8 cellular contexts compared by ENCODE assay signal in genomic region chr13:48001127-48001881, GRCh38. TPM values are rescaled to one million over a fixed set of nuclear protein-coding genes. Genes with fewer than 3 reads are reported as not detected.
DNase-seq lines count a peak whose midpoint lies in the region; ATAC-seq and TF ChIP-seq lines count a peak whose summit lies in the region.

SUCLA2 (minus strand) TSS chr13:48001273; CDS start chr13:48001269, 4 bp downstream.

- H3K9me3 ChIP-seq in DOHH2 (ENCODE audit: control insufficient read depth, insufficient read depth, low read length) = no peaks in the 10 kb centered on the region
- no peaks in the 10 kb centered on the region for H3K9me3 ChIP-seq in Karpas-422 (ENCODE audit: low read length)
- H3K9me3 ChIP-seq in naive thymus-derived CD4-positive, alpha-beta T cell (ENCODE audit: control insufficient read depth in 2 of 3, low read length in 3 of 3) = no peaks in the 10 kb centered on the region

- DNase-seq in Karpas-422 (peak; percentile 97), RPMI7951 (ENCODE audit: low read depth) (peak; percentile 83), fibroblast of gingiva (ENCODE audit: low read depth) (peak; percentile 85)
- peak; percentile 93 for DNase-seq in activated T-helper 1 cell treated with anti-CD3 and anti-CD28 coated beads, Interleukin-12 subunit alpha, Interleukin-12 subunit beta, Interleukin-2, Interleukin-4 antibody, amounts not matched to agents 30 ng/mL and 10 ng/mL and 1 ng/mL, durations not matched to agents 14 hours and 24 hours and 36 hours (ENCODE audit: low spot score)
- DNase-seq in naive thymus-derived CD4-positive, alpha-beta T cell = peak; percentile 75 to 96 (median 88)

- peak within 1 kb of the TSS; percentile 97 for H2AFZ ChIP-seq in Karpas-422 (ENCODE audit: low read length)

- H3K4me2 ChIP-seq in DOHH2 (ENCODE audit: low read length) (peak within 1 kb of the TSS; percentile 69), Karpas-422 (ENCODE audit: low read depth, low read length, poor library complexity, severe bottlenecking) (peak within 1 kb of the TSS; percentile 93)

- H3K79me2 ChIP-seq in DOHH2 (ENCODE audit: control insufficient read depth, low read length) = peaks cover 47% of the 10 kb centered on the region
- peaks cover 52% of the 10 kb centered on the region for H3K79me2 ChIP-seq in Karpas-422 (ENCODE audit: low read length)

- peak within 1 kb of the TSS; percentile 98 for H3K9ac ChIP-seq in Karpas-422 (ENCODE audit: low read length)

- H3K4me1 Mint-ChIP-seq in activated T-helper 1 cell treated with anti-CD3 and anti-CD28 coated beads, Interleukin-12 subunit alpha, Interleukin-12 subunit beta, Interleukin-2, Interleukin-4 antibody, amounts not matched to agents 30 ng/mL and 10 ng/mL and 1 ng/mL, durations not matched to agents 14 hours and 24 hours and 36 hours (ENCODE audit: low read depth) = peaks cover 31% of the 10 kb centered on the region
- H3K4me1 Mint-ChIP-seq in naive thymus-derived CD4-positive, alpha-beta T cell = peaks cover 24 to 47% (median 42%) of the 10 kb centered on the region in 7 donors
- peaks cover 38% of the 10 kb centered on the region for H3K4me1 Mint-ChIP-seq in stimulated activated memory B cell treated with anti-CD40 and anti-IgM and Interleukin-4, amounts not matched to agents 10 μg/mL and 1 μg/mL and 100 μg/mL, for 72 hours

- H3K27me3 ChIP-seq in DOHH2 (ENCODE audit: control insufficient read depth, low read length) (no peaks in the 10 kb centered on the region), Karpas-422 (ENCODE audit: low read length) (no peaks in the 10 kb centered on the region)
- H3K27me3 ChIP-seq in naive thymus-derived CD4-positive, alpha-beta T cell (ENCODE audit: control insufficient read depth in 2 of 2, insufficient read depth in 2 of 2, low read length in 2 of 2) = no peaks in the 10 kb centered on the region

- peaks cover 17% of the 10 kb centered on the region for H3K36me3 ChIP-seq in DOHH2 (ENCODE audit: control insufficient read depth, low read length)
- peaks cover 13% of the 10 kb centered on the region for H3K36me3 ChIP-seq in Karpas-422 (ENCODE audit: insufficient read depth, low read length)
- peaks cover 0 to 5% (median 0%) of the 10 kb centered on the region in 3 experiments for H3K36me3 ChIP-seq in naive thymus-derived CD4-positive, alpha-beta T cell (ENCODE audit: control insufficient read depth in 2 of 3, insufficient read depth in 3 of 3, low read length in 3 of 3)

- H3K27ac Mint-ChIP-seq in activated T-helper 1 cell treated with anti-CD3 and anti-CD28 coated beads, Interleukin-12 subunit alpha, Interleukin-12 subunit beta, Interleukin-2, Interleukin-4 antibody, amounts not matched to agents 30 ng/mL and 10 ng/mL and 1 ng/mL, durations not matched to agents 14 hours and 24 hours and 36 hours = peak within 1 kb of the TSS; percentile 97
- peak within 1 kb of the TSS; percentile 75 to 96 (median 91) for H3K27ac Mint-ChIP-seq in naive thymus-derived CD4-positive, alpha-beta T cell
- H3K27ac Mint-ChIP-seq in stimulated activated memory B cell treated with anti-CD40 and anti-IgM and Interleukin-4, amounts not matched to agents 10 μg/mL and 1 μg/mL and 100 μg/mL, for 72 hours = peak within 1 kb of the TSS; percentile 91

- intact Hi-C loops in activated T-helper 1 cell treated with anti-CD3 and anti-CD28 coated beads, Interleukin-12 subunit alpha, Interleukin-12 subunit beta, Interleukin-2, Interleukin-4 antibody, amounts not matched to agents 30 ng/mL and 10 ng/mL and 1 ng/mL, durations not matched to agents 14 hours and 24 hours and 36 hours (cut with micrococcal nuclease) = loop anchor here (1.0 kb wide), 2 partner anchors 36 to 94 kb away; partner anchors contain the start of genes MED4 and NUDT15
- intact Hi-C loops in naive thymus-derived CD4-positive, alpha-beta T cell (cut with micrococcal nuclease) = loop anchor here (1.0 to 10.0 kb wide), 11 partner anchors 36 to 1949 kb away; partner anchors contain the start of genes ESD (in 2 of the 2), MED4 (in 2 of the 2), NUDT15 (in 2 of the 2) and ITM2B (in 1 of the 2)

- CTCF ChIA-PET in naive thymus-derived CD4-positive, alpha-beta T cell (lab: Charles Lee) = no interaction called here

- peaks cover 8% of the 10 kb centered on the region for H3K36me3 Mint-ChIP-seq in activated T-helper 1 cell treated with anti-CD3 and anti-CD28 coated beads, Interleukin-12 subunit alpha, Interleukin-12 subunit beta, Interleukin-2, Interleukin-4 antibody, amounts not matched to agents 30 ng/mL and 10 ng/mL and 1 ng/mL, durations not matched to agents 14 hours and 24 hours and 36 hours (ENCODE audit: low read depth)
- peaks cover 4 to 13% (median 5%) of the 10 kb centered on the region in 5 donors for H3K36me3 Mint-ChIP-seq in naive thymus-derived CD4-positive, alpha-beta T cell
- H3K36me3 Mint-ChIP-seq in stimulated activated memory B cell treated with anti-CD40 and anti-IgM and Interleukin-4, amounts not matched to agents 10 μg/mL and 1 μg/mL and 100 μg/mL, for 72 hours = peaks cover 8% of the 10 kb centered on the region

- H3K27ac ChIP-seq in DOHH2 (ENCODE audit: low read depth, low read length) (no peak within 1 kb of the TSS), Karpas-422 (ENCODE audit: low read length) (no peak within 1 kb of the TSS)
- H3K27ac ChIP-seq in naive thymus-derived CD4-positive, alpha-beta T cell (ENCODE audit: low read depth, low read length) = peak within 1 kb of the TSS; percentile 81

- ATAC-seq in GM21825 (IDR thresholded peaks at IDR 0.05; ENCODE audit: unreplicated experiment) = peak; percentile 99
- peak; percentile 100 for ATAC-seq in naive thymus-derived CD4-positive, alpha-beta T cell
- peak; percentile 100 for ATAC-seq in stimulated activated memory B cell treated with anti-CD40 and anti-IgM and Interleukin-4, amounts not matched to agents 10 μg/mL and 1 μg/mL and 100 μg/mL, for 72 hours

- H3K4me3 Mint-ChIP-seq in activated T-helper 1 cell treated with anti-CD3 and anti-CD28 coated beads, Interleukin-12 subunit alpha, Interleukin-12 subunit beta, Interleukin-2, Interleukin-4 antibody, amounts not matched to agents 30 ng/mL and 10 ng/mL and 1 ng/mL, durations not matched to agents 14 hours and 24 hours and 36 hours = peak within 1 kb of the TSS; percentile 95
- peak within 1 kb of the TSS; percentile 88 to 97 (median 96) for H3K4me3 Mint-ChIP-seq in naive thymus-derived CD4-positive, alpha-beta T cell
- peak within 1 kb of the TSS; percentile 97 for H3K4me3 Mint-ChIP-seq in stimulated activated memory B cell treated with anti-CD40 and anti-IgM and Interleukin-4, amounts not matched to agents 10 μg/mL and 1 μg/mL and 100 μg/mL, for 72 hours

- POLR2A ChIA-PET in naive thymus-derived CD4-positive, alpha-beta T cell (lab: Charles Lee) = interaction anchor here (1.5 kb wide), 1 partner anchor 37 kb away, joined by 7 read pairs; the partner anchor contains the start of gene NUDT15

- H4K20me1 ChIP-seq in DOHH2 (ENCODE audit: control insufficient read depth, insufficient read depth, low read depth, low read length) = no peaks in the 10 kb centered on the region
- H4K20me1 ChIP-seq in Karpas-422 (ENCODE audit: insufficient read depth, low read depth, low read length) = peaks cover 11% of the 10 kb centered on the region; the same call in 1 of the 2 replicates

- no peak for TF ChIP-seq CTCF in DOHH2 (IDR thresholded peaks at IDR 0.05; ENCODE audit: low read depth, low read length, poor library complexity, severe bottlenecking)

- no peaks in the 10 kb centered on the region for H3K9me3 Mint-ChIP-seq in activated T-helper 1 cell treated with anti-CD3 and anti-CD28 coated beads, Interleukin-12 subunit alpha, Interleukin-12 subunit beta, Interleukin-2, Interleukin-4 antibody, amounts not matched to agents 30 ng/mL and 10 ng/mL and 1 ng/mL, durations not matched to agents 14 hours and 24 hours and 36 hours
- no peaks in the 10 kb centered on the region for H3K9me3 Mint-ChIP-seq in naive thymus-derived CD4-positive, alpha-beta T cell
- no peaks in the 10 kb centered on the region for H3K9me3 Mint-ChIP-seq in stimulated activated memory B cell treated with anti-CD40 and anti-IgM and Interleukin-4, amounts not matched to agents 10 μg/mL and 1 μg/mL and 100 μg/mL, for 72 hours

- H3K4me1 ChIP-seq in DOHH2 (ENCODE audit: control insufficient read depth, low read length) (peaks cover 14% of the 10 kb centered on the region), Karpas-422 (ENCODE audit: low read length) (peaks cover 24% of the 10 kb centered on the region)
- H3K4me1 ChIP-seq in naive thymus-derived CD4-positive, alpha-beta T cell (ENCODE audit: control insufficient read depth in 2 of 2, insufficient read depth in 2 of 2, low read length in 2 of 2) = peaks cover 7 to 10% of the 10 kb centered on the region in 2 donors

- H3F3A ChIP-seq in DOHH2 (ENCODE audit: control insufficient read depth, insufficient read depth) = no peaks in the 10 kb centered on the region

- H3K9me2 ChIP-seq in DOHH2 (replicated peaks; ENCODE audit: control insufficient read depth, low read length) = no peaks in the 10 kb centered on the region
- no peaks in the 10 kb centered on the region for H3K9me2 ChIP-seq in Karpas-422 (replicated peaks; ENCODE audit: insufficient read depth, low read length)

- H3K27me3 Mint-ChIP-seq in activated T-helper 1 cell treated with anti-CD3 and anti-CD28 coated beads, Interleukin-12 subunit alpha, Interleukin-12 subunit beta, Interleukin-2, Interleukin-4 antibody, amounts not matched to agents 30 ng/mL and 10 ng/mL and 1 ng/mL, durations not matched to agents 14 hours and 24 hours and 36 hours (ENCODE audit: insufficient read depth) = peaks cover 2% of the 10 kb centered on the region
- peaks cover 0 to 2% (median 0%) of the 10 kb centered on the region in 5 donors for H3K27me3 Mint-ChIP-seq in naive thymus-derived CD4-positive, alpha-beta T cell
- no peaks in the 10 kb centered on the region for H3K27me3 Mint-ChIP-seq in stimulated activated memory B cell treated with anti-CD40 and anti-IgM and Interleukin-4, amounts not matched to agents 10 μg/mL and 1 μg/mL and 100 μg/mL, for 72 hours

- H3K4me3 ChIP-seq in DOHH2 (ENCODE audit: low read length) (peak within 1 kb of the TSS; percentile 89), Karpas-422 (ENCODE audit: low read length) (peak within 1 kb of the TSS; percentile 96)
- H3K4me3 ChIP-seq in naive thymus-derived CD4-positive, alpha-beta T cell (ENCODE audit: low read length) = peak within 1 kb of the TSS; percentile 97

RNA-seq across cellular contexts. Expression of gene SUCLA2, which starts in this region (rescaled TPM):
- 43.4 and 44.2 TPM in 2 replicates for total RNA-seq in Karpas-422 (2014; rRNA removed; shearing (Covaris generic); ENCODE audit: low replicate concordance)
- 40.7 and 59.1 TPM in 2 replicates for total RNA-seq in RPMI7951 (2014; rRNA removed; shearing (Covaris generic))
- total RNA-seq in activated T-helper 1 cell treated with anti-CD3 and anti-CD28 coated beads, Interleukin-12 subunit alpha, Interleukin-12 subunit beta, Interleukin-2, Interleukin-4 antibody, amounts not matched to agents 30 ng/mL and 10 ng/mL and 1 ng/mL, durations not matched to agents 14 hours and 24 hours and 36 hours = 40.4 and 45.3 TPM in 2 replicates
- total RNA-seq in naive thymus-derived CD4-positive, alpha-beta T cell = 10 to 100 TPM; 20.0 to 36.6 (median 26.4) TPM
- polyA plus RNA-seq in naive thymus-derived CD4-positive, alpha-beta T cell = 10 to 100 TPM; 26.1 to 34.4 TPM
